8 cellular contexts compared by ENCODE assay signal in genomic region chr17:4789951-4790704, GRCh38. TPM values are rescaled to one million over a fixed set of nuclear protein-coding genes. Genes with fewer than 3 reads are reported as not detected.
DNase-seq lines count a peak whose midpoint lies in the region; ATAC-seq and TF ChIP-seq lines count a peak whose summit lies in the region.

No MANE protein-coding gene starts in this region.

- H2BK12ac ChIP-seq in neuronal stem cell (ENCODE audit: low read length), result no peak overlapping the region

- H3K4me1 ChIP-seq in foreskin keratinocyte (no peaks in the 10 kb centered on the region), neuronal stem cell (ENCODE audit: control insufficient read depth in 2 of 2, insufficient read depth in 1 of 2, low read depth in 1 of 2, low read length in 2 of 2) (peaks cover 4 to 12% of the 10 kb centered on the region in 2 donors)

- H3K36me3 ChIP-seq in neuronal stem cell (replicated peaks in 1 of 2; ENCODE audit: control insufficient read depth in 2 of 2, insufficient read depth in 2 of 2, low read length in 2 of 2), result no peaks in the 10 kb centered on the region

- H3K4me2 ChIP-seq in neuronal stem cell (ENCODE audit: insufficient read depth, low read length, poor library complexity, severe bottlenecking), result peak overlapping the region; percentile 98

- H2AFZ ChIP-seq in neuronal stem cell (ENCODE audit: low read length), result peak overlapping the region; percentile 96

- H3K4ac ChIP-seq in neuronal stem cell (ENCODE audit: low read length), result peak overlapping the region; percentile 53

- H3K27ac ChIP-seq in foreskin keratinocyte, result peak overlapping the region; percentile 83
- peak overlapping the region; percentile 75 for H3K27ac ChIP-seq in neuronal stem cell (replicated peaks; ENCODE audit: low read length)

- H4K8ac ChIP-seq in neuronal stem cell (ENCODE audit: low read depth, low read length), result no peak overlapping the region

- peak overlapping the region; percentile 92 for H2BK15ac ChIP-seq in neuronal stem cell (ENCODE audit: low read length)

- peak overlapping the region; percentile 100 for H3K18ac ChIP-seq in neuronal stem cell (ENCODE audit: low read length)

- H3K27me3 ChIP-seq in foreskin keratinocyte (peaks cover 16% of the 10 kb centered on the region), neuronal stem cell (ENCODE audit: control insufficient read depth in 3 of 3, insufficient read depth in 3 of 3, low read depth in 1 of 3, low read length in 3 of 3) (peaks cover 0 to 14% (median 4%) of the 10 kb centered on the region in 3 experiments)

- ATAC-seq in GM21528 (IDR thresholded peaks at IDR 0.05; ENCODE audit: low FRiP score, unreplicated experiment) (peak; percentile 81), foreskin keratinocyte (peak; percentile 79)

- WGBS in neuronal stem cell (ENCODE audit: extremely low coverage in 2 of 2, insufficient read length in 2 of 2, insufficient replicate concordance in 1 of 2), 2 donors, result no CpG with 5 or more reads among the region's 91 CpGs

- H3K79me1 ChIP-seq in neuronal stem cell (ENCODE audit: low read depth, low read length), result peaks cover 2% of the 10 kb centered on the region

- no peak for TF ChIP-seq EP300 in Ishikawa (IDR thresholded peaks at IDR 0.05; ENCODE audit: borderline replicate concordance)

- peak overlapping the region; percentile 91 for H3K9ac ChIP-seq in neuronal stem cell (ENCODE audit: low read depth, low read length, poor library complexity)

- peak overlapping the region; percentile 85 for H3K23ac ChIP-seq in neuronal stem cell (ENCODE audit: low read depth, low read length, poor library complexity)

- H3K9me3 ChIP-seq in neuronal stem cell (replicated peaks in 1 of 2; ENCODE audit: control insufficient read depth in 2 of 2, insufficient read depth in 1 of 2, low read depth in 1 of 2, low read length in 2 of 2), result no peaks in the 10 kb centered on the region

- no peak overlapping the region for H4K91ac ChIP-seq in neuronal stem cell (ENCODE audit: low read depth, low read length, poor library complexity)

- peak overlapping the region; percentile 47 to 90 for H3K4me3 ChIP-seq in neuronal stem cell (ENCODE audit: low read length in 2 of 2)

- H2AK5ac ChIP-seq in neuronal stem cell (ENCODE audit: low read depth, low read length), result no peak overlapping the region

- TF ChIP-seq POLR2A in Raji (IDR thresholded peaks at IDR 0.05; ENCODE audit: insufficient read depth, low read depth, low read length), result 0 out of 2 replicates have a peak, but pooled peaks have one; percentile 26

- peak; percentile 92 for TF ChIP-seq CTCF in foreskin keratinocyte (conservative IDR thresholded peaks at IDR 0.05)

- peak; percentile 54 for DNase-seq in DMS79 (lab: John Stamatoyannopoulos, UW)
- DNase-seq in activated gamma-delta T cell treated with Interleukin-2 at 50 U/mL for 16 hours, result peak; percentile 69
- DNase-seq in foreskin keratinocyte, result peak; percentile 89 to 92
- peak; percentile 83 for DNase-seq in neuronal stem cell (ENCODE audit: low spot score)
- DNase-seq in stromal cell of bone marrow (ENCODE audit: low read depth), result peak; percentile 88

- peak overlapping the region; percentile 97 for H3K14ac ChIP-seq in neuronal stem cell (ENCODE audit: low read length)

- H2BK5ac ChIP-seq in neuronal stem cell (ENCODE audit: low read length), result peak overlapping the region; percentile 75

- H2BK120ac ChIP-seq in neuronal stem cell (ENCODE audit: low read depth, low read length), result no peak overlapping the region

- TF ChIP-seq RAD21 in Ishikawa (IDR thresholded peaks at IDR 0.05; ENCODE audit: low read depth), result no peak

TF ChIP-seq in Ishikawa, 13 proteins besides CTCF, POLR2A, EP300 and RAD21:
- TF ChIP-seq CREB1 (IDR thresholded peaks at IDR 0.05; ENCODE audit: low read depth) (peak; percentile 65), TAF1 (IDR thresholded peaks at IDR 0.05; ENCODE audit: low read depth) (no peak), FOXM1 (IDR thresholded peaks at IDR 0.05; ENCODE audit: borderline replicate concordance, low read depth) (no peak), EGR1 (IDR thresholded peaks at IDR 0.05) (no peak), NFIC (IDR thresholded peaks at IDR 0.05) (no peak), YY1 (IDR thresholded peaks at IDR 0.05; ENCODE audit: low read depth) (peak; percentile 55; the same call in 1 of the 2 replicates), TCF12 (IDR thresholded peaks at IDR 0.05; ENCODE audit: low read depth) (no peak; the same call in 1 of the 2 replicates), TEAD4 (IDR thresholded peaks at IDR 0.05) (0 out of 2 replicates have a peak, but pooled peaks have one; percentile 14)
- TF ChIP-seq, protein P1, sequence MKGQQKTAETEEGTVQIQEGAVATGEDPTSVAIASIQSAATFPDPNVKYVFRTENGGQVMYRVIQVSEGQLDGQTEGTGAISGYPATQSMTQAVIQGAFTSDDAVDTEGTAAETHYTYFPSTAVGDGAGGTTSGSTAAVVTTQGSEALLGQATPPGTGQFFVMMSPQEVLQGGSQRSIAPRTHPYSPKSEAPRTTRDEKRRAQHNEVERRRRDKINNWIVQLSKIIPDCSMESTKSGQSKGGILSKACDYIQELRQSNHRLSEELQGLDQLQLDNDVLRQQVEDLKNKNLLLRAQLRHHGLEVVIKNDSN (IDR thresholded peaks at IDR 0.05), result 0 out of 2 replicates have a peak, but pooled peaks have one; percentile 6
- TF ChIP-seq, protein P2, sequence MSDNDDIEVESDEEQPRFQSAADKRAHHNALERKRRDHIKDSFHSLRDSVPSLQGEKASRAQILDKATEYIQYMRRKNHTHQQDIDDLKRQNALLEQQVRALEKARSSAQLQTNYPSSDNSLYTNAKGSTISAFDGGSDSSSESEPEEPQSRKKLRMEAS (IDR thresholded peaks at IDR 0.05), result peak; percentile 37; the same call in 1 of the 2 replicates

RNA-seq across cellular contexts. Expression of gene GLTPD2, which starts 1.4 kb away (rescaled TPM):
- not detected in 2 replicates for total RNA-seq in foreskin keratinocyte
- polyA plus RNA-seq in foreskin keratinocyte, result not detected in 2 replicates
- polyA plus RNA-seq in neuronal stem cell (2013, experiment 1 of 2), result 0.07 TPM
- polyA plus RNA-seq in neuronal stem cell (2013, experiment 2 of 2), result not detected

RNA-seq across cellular contexts. Expression of gene VMO1, which starts 4.0 kb away (rescaled TPM):
- 0.51 and 0.74 TPM in 2 replicates for total RNA-seq in foreskin keratinocyte
- 1.2 and 1.3 TPM in 2 replicates for polyA plus RNA-seq in foreskin keratinocyte
- polyA plus RNA-seq in neuronal stem cell (2013, experiment 1 of 2), result 0.74 TPM
- polyA plus RNA-seq in neuronal stem cell (2013, experiment 2 of 2), result 0.64 TPM

RNA-seq across cellular contexts. Expression of gene PSMB6, which starts 5.8 kb away (rescaled TPM):
- 231 and 249 TPM in 2 replicates for total RNA-seq in foreskin keratinocyte
- 385 and 388 TPM in 2 replicates for polyA plus RNA-seq in foreskin keratinocyte
- 230 TPM for polyA plus RNA-seq in neuronal stem cell (2013, experiment 1 of 2)
- 230 TPM for polyA plus RNA-seq in neuronal stem cell (2013, experiment 2 of 2)

RNA-seq across cellular contexts. Expression of gene PLD2, which starts 16.8 kb away (rescaled TPM):
- 27.9 and 31.6 TPM in 2 replicates for total RNA-seq in foreskin keratinocyte
- 20.4 and 22.8 TPM in 2 replicates for polyA plus RNA-seq in foreskin keratinocyte
- 19.1 TPM for polyA plus RNA-seq in neuronal stem cell (2013, experiment 1 of 2)
- 17.9 TPM for polyA plus RNA-seq in neuronal stem cell (2013, experiment 2 of 2)

Comparison
In these comparisons a context has a peak if more than half of its experiments do, and no peak if none do; other contexts are left out.
1. Peak in every context shown above with its lines: DNase-seq, ATAC-seq, H3K4me3 ChIP-seq and H3K27ac ChIP-seq.